In genomic region chr2:169799555-169799954, GRCh38 we compare ENCODE assay signal across 1 cellular context.
TF ChIP-seq lines count a peak whose summit lies in the region.

No MANE protein-coding gene starts in this region.

TF ChIP-seq in HepG2, 621 proteins besides CTCF, POLR2A, EP300 and RAD21 (continues in another document):
- TF ChIP-seq RAD51 (IDR thresholded peaks at IDR 0.05; ENCODE audit: borderline replicate concordance): no peak
- no peak for TF ChIP-seq UBTF (CRISPR knock-in tag; IDR thresholded peaks at IDR 0.05)
- TF ChIP-seq BCLAF1 (IDR thresholded peaks at IDR 0.05): no peak
- TF ChIP-seq ZNF101 (CRISPR knock-in tag; IDR thresholded peaks at IDR 0.05; ENCODE audit: borderline replicate concordance, low read depth): no peak
- no peak for TF ChIP-seq ZKSCAN5 (CRISPR knock-in tag; IDR thresholded peaks at IDR 0.05)
- TF ChIP-seq ZNF652 (CRISPR knock-in tag; IDR thresholded peaks at IDR 0.05; ENCODE audit: borderline replicate concordance, low read depth): no peak
- TF ChIP-seq AKAP8 (CRISPR knock-in tag; IDR thresholded peaks at IDR 0.05): no peak
- TF ChIP-seq ZNF280D (CRISPR knock-in tag; IDR thresholded peaks at IDR 0.05): no peak
- no peak for TF ChIP-seq SMAD9 (CRISPR knock-in tag; IDR thresholded peaks at IDR 0.05)
- 0 out of 2 replicates have a peak, but pooled peaks have one; percentile 35 for TF ChIP-seq BRCA1 (CRISPR knock-in tag; IDR thresholded peaks at IDR 0.05)
- 0 out of 2 replicates have a peak, but pooled peaks have one; percentile 22 for TF ChIP-seq GMEB1 (CRISPR knock-in tag; IDR thresholded peaks at IDR 0.05; ENCODE audit: borderline replicate concordance)
- TF ChIP-seq POGK (CRISPR knock-in tag; conservative IDR thresholded peaks at IDR 0.05): no peak
- no peak for TF ChIP-seq KIAA2018 (CRISPR knock-in tag; IDR thresholded peaks at IDR 0.05; ENCODE audit: borderline replicate concordance)
- TF ChIP-seq ZNF607 (CRISPR knock-in tag; IDR thresholded peaks at IDR 0.05; ENCODE audit: borderline replicate concordance): no peak
- TF ChIP-seq PHF21A (CRISPR knock-in tag; IDR thresholded peaks at IDR 0.05): no peak
- TF ChIP-seq ZUFSP (CRISPR knock-in tag; IDR thresholded peaks at IDR 0.05; ENCODE audit: borderline replicate concordance): no peak
- TF ChIP-seq ZFP37 (CRISPR knock-in tag; IDR thresholded peaks at IDR 0.05; ENCODE audit: borderline replicate concordance): 0 out of 2 replicates have a peak, but pooled peaks have one; percentile 60
- TF ChIP-seq TBP (CRISPR knock-in tag; IDR thresholded peaks at IDR 0.05): no peak
- no peak for TF ChIP-seq ZNF292 (CRISPR knock-in tag; IDR thresholded peaks at IDR 0.05; ENCODE audit: borderline replicate concordance, low read depth)
- no peak for TF ChIP-seq SP4 (CRISPR knock-in tag; IDR thresholded peaks at IDR 0.05)
- TF ChIP-seq ATRX (CRISPR knock-in tag; IDR thresholded peaks at IDR 0.05; ENCODE audit: borderline replicate concordance): no peak
- no peak for TF ChIP-seq ZBTB37 (CRISPR knock-in tag; IDR thresholded peaks at IDR 0.05)
- TF ChIP-seq TOPORS (CRISPR knock-in tag; IDR thresholded peaks at IDR 0.05): no peak
